14 cellular contexts compared by ENCODE assay signal in genomic region chr2:192267484-192267883, GRCh38.
DNase-seq lines count a peak whose midpoint lies in the region; FAIRE-seq and TF ChIP-seq lines count a peak whose summit lies in the region.
"Had no signal": no experiment of that assay in that cellular context is flagged by ENCODE, and none has a peak within 500 bp of the region (broad histone marks: within the 10 kb centered on the region; RNA-seq: fewer than 3 reads in every experiment).

No MANE protein-coding gene starts in this region.

- H4K20me1 ChIP-seq in mammary epithelial cell (ENCODE audit: insufficient read depth, low read length) (no peaks in the 10 kb centered on the region), keratinocyte (ENCODE audit: control insufficient read depth, extremely low read depth, insufficient read depth, low read length) (no peaks in the 10 kb centered on the region)

- CTCF ChIA-PET in mammary epithelial cell (lab: Charles Lee; ENCODE audit: low non-redundant PET), result no interaction called here

- H3K9me1 ChIP-seq in keratinocyte (ENCODE audit: control insufficient read depth, extremely low read depth, insufficient read depth, low read length), result no peaks in the 10 kb centered on the region

- no peak overlapping the region for H3K9ac ChIP-seq in mammary epithelial cell (ENCODE audit: insufficient read depth, low read length)
- no peak overlapping the region for H3K9ac ChIP-seq in keratinocyte (ENCODE audit: control insufficient read depth, extremely low read depth, insufficient read depth, low read length)

- H3K36me3 ChIP-seq in mammary epithelial cell (ENCODE audit: insufficient read depth, low read length), result no peaks in the 10 kb centered on the region
- H3K36me3 ChIP-seq in keratinocyte (ENCODE audit: control insufficient read depth in 2 of 2, extremely low read depth in 1 of 2, insufficient read depth in 2 of 2, low read length in 2 of 2), result no peaks in the 10 kb centered on the region

- FAIRE-seq in keratinocyte (lab: Jason Lieb, UNC), result peak; percentile 72
- FAIRE-seq: GM12878, K562 had no signal

- no peaks in the 10 kb centered on the region for H3K9me3 ChIP-seq in mammary epithelial cell (replicated peaks; ENCODE audit: insufficient read depth, low read length)
- no peaks in the 10 kb centered on the region for H3K9me3 ChIP-seq in keratinocyte (ENCODE audit: control insufficient read depth, low read depth, low read length)

- H3K4me2 ChIP-seq in mammary epithelial cell (ENCODE audit: insufficient read depth, low read depth, low read length) (peak overlapping the region; percentile 73), keratinocyte (ENCODE audit: control insufficient read depth, extremely low read depth, insufficient read depth, low read depth, low read length) (peak overlapping the region; percentile 35)
- H3K4me2 ChIP-seq: hepatocyte had no signal

- BruUV-seq in mammary epithelial cell (replicated peaks; lab: Mats Ljungman, UMichigan), result no TSS peak

- dilution Hi-C loops in mammary epithelial cell (cut with HindIII; ENCODE audit: low sequenced_read_pairs) (no loop called here), keratinocyte (cut with MboI; ENCODE audit: extremely low pct_ligation_motif_present, low sequenced_read_pairs) (no loop called here)

- in situ Hi-C loops in mammary epithelial cell (cut with MboI; ENCODE audit: low sequenced_read_pairs in 2 of 2), result no loop called here

- H3K4me1 ChIP-seq in mammary epithelial cell (ENCODE audit: insufficient read depth, low read length), result peaks cover 9% of the 10 kb centered on the region
- H3K4me1 ChIP-seq in keratinocyte (ENCODE audit: control insufficient read depth, extremely low read depth, insufficient read depth, low read length), result peaks cover 15% of the 10 kb centered on the region

- no peaks in the 10 kb centered on the region for H3K79me2 ChIP-seq in mammary epithelial cell (ENCODE audit: insufficient read depth, low read length)
- no peaks in the 10 kb centered on the region for H3K79me2 ChIP-seq in keratinocyte (ENCODE audit: control insufficient read depth, insufficient read depth, low read length)
- H3K79me2 ChIP-seq: hepatocyte had no signal

- DNase-seq in AML-193 (lab: John Stamatoyannopoulos, UW) (peak; percentile 44 to 54), M059J (ENCODE audit: low read depth) (peak; percentile 58), mammary epithelial cell (peak; percentile 68), keratinocyte (ENCODE audit: low read depth, low spot score) (peak; percentile 4), germinal center (ENCODE audit: low spot score) (no peak), activated T-cell treated with anti-CD3 and anti-CD28 coated beads for 4 hours (no peak), NCI-H146 treated with DMSO at 0.1 percent for 48 hours (lab: John Stamatoyannopoulos, UW; ENCODE audit: unreplicated experiment) (no peak), superior temporal gyrus (ENCODE audit: extremely low spot score) (no peak)
- DNase-seq: activated gamma-delta T cell treated with Interleukin-2 at 50 U/mL for 16 hours; stimulated activated naive CD8-positive, alpha-beta T cell treated with anti-CD3 and anti-CD28 coated beads, Interleukin-15, amount 100 ng/mL, for 72 hours had no signal

- H3K27me3 ChIP-seq in mammary epithelial cell (ENCODE audit: insufficient read depth, low read length), result no peaks in the 10 kb centered on the region
- no peaks in the 10 kb centered on the region for H3K27me3 ChIP-seq in keratinocyte (ENCODE audit: control insufficient read depth, extremely low read depth, insufficient read depth, low read length)
- H3K27me3 ChIP-seq: hepatocyte had no signal

- peak overlapping the region; percentile 66 for H3K27ac ChIP-seq in mammary epithelial cell (ENCODE audit: insufficient read depth, low read depth, low read length)
- H3K27ac ChIP-seq in keratinocyte (ENCODE audit: control insufficient read depth, insufficient read depth, low read length), result peak overlapping the region; percentile 58
- H3K27ac ChIP-seq: hepatocyte had no signal

- H2AFZ ChIP-seq in mammary epithelial cell (ENCODE audit: low read depth, low read length) (no peak overlapping the region), keratinocyte (ENCODE audit: control insufficient read depth, low read length) (no peak overlapping the region)
- H2AFZ ChIP-seq: hepatocyte had no signal

- TF ChIP-seq CTCF in mammary epithelial cell (conservative IDR thresholded peaks at IDR 0.05 in 1 of 2, IDR thresholded peaks at IDR 0.05 in 1 of 2; ENCODE audit: extremely low read depth in 1 of 2, insufficient read depth in 1 of 2, low read depth in 1 of 2, low read length in 2 of 2), result no peak
- no peak for TF ChIP-seq CTCF in keratinocyte (optimal IDR thresholded peaks at IDR 0.05 in 1 of 3, IDR thresholded peaks at IDR 0.05 in 1 of 3, conservative IDR thresholded peaks at IDR 0.05 in 1 of 3; ENCODE audit: extremely low read depth in 1 of 3, insufficient read depth in 2 of 3, low read length in 3 of 3)

- intact Hi-C loops in mammary epithelial cell (cut with micrococcal nuclease), result no loop called here

- H3K4me3 ChIP-seq in mammary epithelial cell (replicated peaks in 1 of 3; ENCODE audit: insufficient read depth in 1 of 3, low read depth in 2 of 3, low read length in 3 of 3) (no peak overlapping the region), keratinocyte (ENCODE audit: control insufficient read depth in 2 of 3, extremely low read depth in 1 of 3, insufficient read depth in 2 of 3, low read depth in 1 of 3, low read length in 3 of 3) (no peak overlapping the region)
- H3K4me3 ChIP-seq: GM12878, hepatocyte, K562, lung had no signal

Comparison
In these comparisons a context has a peak if more than half of its experiments do, and no peak if none do; other contexts are left out.
1. DNase-seq: peak in AML-193 (2 of 2), M059J (single experiment), mammary epithelial cell (single experiment) and keratinocyte (single experiment); none in germinal center (single experiment), activated T-cell treated with anti-CD3 and anti-CD28 coated beads for 4 hours (single experiment), NCI-H146 treated with DMSO at 0.1 percent for 48 hours (single experiment) and superior temporal gyrus (single experiment).